Comparison of ENCODE assay signal across 1 cellular context in genomic region chr4:99893991-99894981, GRCh38.
TF ChIP-seq lines count a peak whose summit lies in the region.

Gene LAMTOR3, minus strand, starts transcription at chr4:99894427. Its CDS starts 464 bp downstream, at chr4:99893963.

TF ChIP-seq in GM12878, 131 proteins besides CTCF, POLR2A, EP300 and RAD21 (continued from another document):
- peak; percentile 81 for TF ChIP-seq USF1 (IDR thresholded peaks at IDR 0.05; ENCODE audit: borderline replicate concordance, extremely low read length, insufficient read depth, low read depth, low read length)
- TF ChIP-seq, protein P1, sequence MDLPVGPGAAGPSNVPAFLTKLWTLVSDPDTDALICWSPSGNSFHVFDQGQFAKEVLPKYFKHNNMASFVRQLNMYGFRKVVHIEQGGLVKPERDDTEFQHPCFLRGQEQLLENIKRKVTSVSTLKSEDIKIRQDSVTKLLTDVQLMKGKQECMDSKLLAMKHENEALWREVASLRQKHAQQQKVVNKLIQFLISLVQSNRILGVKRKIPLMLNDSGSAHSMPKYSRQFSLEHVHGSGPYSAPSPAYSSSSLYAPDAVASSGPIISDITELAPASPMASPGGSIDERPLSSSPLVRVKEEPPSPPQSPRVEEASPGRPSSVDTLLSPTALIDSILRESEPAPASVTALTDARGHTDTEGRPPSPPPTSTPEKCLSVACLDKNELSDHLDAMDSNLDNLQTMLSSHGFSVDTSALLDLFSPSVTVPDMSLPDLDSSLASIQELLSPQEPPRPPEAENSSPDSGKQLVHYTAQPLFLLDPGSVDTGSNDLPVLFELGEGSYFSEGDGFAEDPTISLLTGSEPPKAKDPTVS (IDR thresholded peaks at IDR 0.05; ENCODE audit: low read depth, low read length) = no peak
- TF ChIP-seq ESRRA (IDR thresholded peaks at IDR 0.05; ENCODE audit: low read length) = no peak
TF ChIP-seq in GM12878: peak in this region for 40.
